In the genomic region with DNA sequence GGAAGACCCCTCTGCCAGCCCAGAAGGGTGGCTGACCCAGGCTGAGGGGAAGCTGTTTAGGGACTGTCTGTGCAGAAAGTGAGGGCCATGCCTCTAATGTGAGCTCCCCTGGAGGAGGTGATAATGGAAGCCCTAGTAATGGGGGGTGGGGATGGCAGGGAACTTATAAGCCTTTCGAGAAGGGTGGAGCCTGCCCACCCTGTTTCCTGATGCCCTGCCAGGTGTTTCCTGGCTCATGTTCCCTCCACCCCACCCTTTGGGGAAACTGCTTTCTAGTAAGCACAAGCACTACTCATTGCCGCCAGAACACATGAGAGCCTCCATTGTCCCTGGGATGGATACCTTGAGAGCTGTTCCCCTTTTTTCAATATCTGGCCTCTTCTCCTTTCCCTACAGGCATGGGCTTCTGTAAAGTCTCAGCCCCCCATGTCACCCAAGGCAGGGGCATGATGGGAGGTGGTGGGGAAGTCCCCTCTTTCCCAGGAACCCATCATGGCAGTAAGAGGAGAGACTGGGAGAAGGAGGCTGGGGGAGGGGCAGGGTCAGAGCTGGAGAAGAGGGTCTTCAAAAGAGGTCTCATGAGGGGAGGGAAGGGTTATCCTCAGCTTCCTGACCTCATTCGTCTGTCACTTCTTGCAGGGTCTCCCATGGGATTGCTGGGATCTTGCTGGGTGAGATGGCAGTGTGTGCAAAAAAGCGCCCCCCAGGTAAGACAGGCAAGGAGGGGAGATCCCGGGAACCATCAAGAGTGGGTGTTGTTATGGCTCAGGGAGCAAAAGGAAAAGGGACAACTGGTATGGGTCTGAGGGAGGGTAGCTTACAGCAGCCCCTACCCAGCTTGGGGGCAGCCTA, we compare ENCODE assay signal across 9 cellular contexts. TPM values are rescaled to one million over a fixed set of nuclear protein-coding genes. Genes with fewer than 3 reads are reported as not detected.
A peak's percentile ranks its signal among the peaks of the same experiment; 100 is the strongest.
DNase-seq lines count a peak whose midpoint lies in the region; ATAC-seq, FAIRE-seq and TF ChIP-seq lines count a peak whose summit lies in the region.
"Had no signal": no experiment of that assay in that cellular context is flagged by ENCODE, and none has a peak within 500 bp of the region (broad histone marks: within the 10 kb centered on the region; RNA-seq: fewer than 3 reads in every experiment).

No MANE protein-coding gene starts in this region.

- no peaks in the 10 kb centered on the region for H3K27me3 Mint-ChIP-seq in activated naive CD8-positive, alpha-beta T cell treated with anti-CD3 and anti-CD28 coated beads for 36 hours

- H3K4me3 ChIP-seq in HUES6 (ENCODE audit: low read depth, low read length) (peak overlapping the region; percentile 67), tibial artery (peak overlapping the region; percentile 72 to 90)

- DNase-seq in COLO668 (lab: John Stamatoyannopoulos, UW; ENCODE audit: unreplicated experiment) (peak; percentile 41), tibial artery (no peak), HTR-8/SVneo (ENCODE audit: insufficient read length, low spot score) (no peak)
- peak; percentile 29 for DNase-seq in activated naive CD8-positive, alpha-beta T cell treated with anti-CD3 and anti-CD28 coated beads for 36 hours

- peak overlapping the region; percentile 80 for H3K4me3 Mint-ChIP-seq in activated naive CD8-positive, alpha-beta T cell treated with anti-CD3 and anti-CD28 coated beads for 36 hours

- peaks cover 44% of the 10 kb centered on the region for H3K4me1 Mint-ChIP-seq in activated naive CD8-positive, alpha-beta T cell treated with anti-CD3 and anti-CD28 coated beads for 36 hours

- peaks cover 32% of the 10 kb centered on the region for H3K4me1 ChIP-seq in HUES6 (ENCODE audit: control insufficient read depth, insufficient read depth, low read length)
- peaks cover 6 to 45% (median 34%) of the 10 kb centered on the region in 4 donors for H3K4me1 ChIP-seq in tibial artery

- no peak overlapping the region for H3K9ac ChIP-seq in HUES6 (ENCODE audit: low read length)

- peaks cover 14% of the 10 kb centered on the region for H3K36me3 Mint-ChIP-seq in activated naive CD8-positive, alpha-beta T cell treated with anti-CD3 and anti-CD28 coated beads for 36 hours

- no peak for FAIRE-seq in HTR-8/SVneo (lab: Jason Lieb, UNC)

- ATAC-seq in HG03378 (IDR thresholded peaks at IDR 0.05; ENCODE audit: unreplicated experiment): no peak
- ATAC-seq in GM18873 (IDR thresholded peaks at IDR 0.05; ENCODE audit: low FRiP score, unreplicated experiment): no peak

- H3K27ac ChIP-seq in HUES6 (ENCODE audit: low read depth, low read length): no peak overlapping the region
- peak overlapping the region; percentile 85 for H3K27ac ChIP-seq in layer of hippocampus (ENCODE audit: low read depth, low read length)
- H3K27ac ChIP-seq in tibial artery: peak overlapping the region; percentile 96 to 99

- H3K36me3 ChIP-seq in HUES6 (ENCODE audit: control insufficient read depth, insufficient read depth, low read length): peaks cover 27% of the 10 kb centered on the region
- peaks cover 24 to 26% (median 25%) of the 10 kb centered on the region in 3 donors for H3K36me3 ChIP-seq in tibial artery

- H3K27ac Mint-ChIP-seq in activated naive CD8-positive, alpha-beta T cell treated with anti-CD3 and anti-CD28 coated beads for 36 hours: peak overlapping the region; percentile 67

- H3K9me3 ChIP-seq in HUES6 (ENCODE audit: control insufficient read depth, insufficient read depth, low read depth, low read length) (no peaks in the 10 kb centered on the region), tibial artery (no peaks in the 10 kb centered on the region)

- peaks cover 17% of the 10 kb centered on the region; the same call in 1 of the 2 replicates for H3K27me3 ChIP-seq in HUES6 (ENCODE audit: control insufficient read depth, insufficient read depth, low read length)
- no peaks in the 10 kb centered on the region for H3K27me3 ChIP-seq in layer of hippocampus (ENCODE audit: control insufficient read depth, insufficient read depth, low read length)
- H3K27me3 ChIP-seq in tibial artery: no peaks in the 10 kb centered on the region

- TF ChIP-seq CTCF in tibial artery (IDR thresholded peaks at IDR 0.05): no peak

- H3K9me3 Mint-ChIP-seq in activated naive CD8-positive, alpha-beta T cell treated with anti-CD3 and anti-CD28 coated beads for 36 hours: no peaks in the 10 kb centered on the region

- intact Hi-C loops in tibial artery (cut with DNase I; ENCODE audit: low total_unique reads): loop anchor here (5.0 to 10.0 kb wide), 2 partner anchors 80 to 227 kb away; a partner anchor contains a TSS

RNA-seq across cellular contexts. Expression of a gene that starts 2.4 kb away (rescaled TPM):
- 10 to 100 TPM; 64.9 to 66.4 TPM for total RNA-seq in activated naive CD8-positive, alpha-beta T cell treated with anti-CD3 and anti-CD28 coated beads for 36 hours

RNA-seq across cellular contexts. Expression of a gene that starts 6.8 kb away (rescaled TPM):
- not detected for total RNA-seq in activated naive CD8-positive, alpha-beta T cell treated with anti-CD3 and anti-CD28 coated beads for 36 hours
- total RNA-seq: T-helper 1 cell treated with Interleukin-12 subunit alpha and Interleukin-12 subunit beta and Interleukin-4 antibody, amounts not matched to agents 30 ng/mL and 1 ng/mL, for 36 hours had no signal

RNA-seq across cellular contexts. Expression of a gene that starts 55.3 kb away (rescaled TPM):
- total RNA-seq in activated naive CD8-positive, alpha-beta T cell treated with anti-CD3 and anti-CD28 coated beads for 36 hours: 100 to 1,000 TPM; 167 to 181 TPM

Comparison
In these comparisons a context has a peak if more than half of its experiments do, and no peak if none do; other contexts are left out.
1. DNase-seq: peak in COLO668 (single experiment) and activated naive CD8-positive, alpha-beta T cell treated with anti-CD3 and anti-CD28 coated beads for 36 hours (single experiment); none in tibial artery (0 of 2) and HTR-8/SVneo (single experiment).